ENCODE assay signal across 1 cellular context in the genomic region with DNA sequence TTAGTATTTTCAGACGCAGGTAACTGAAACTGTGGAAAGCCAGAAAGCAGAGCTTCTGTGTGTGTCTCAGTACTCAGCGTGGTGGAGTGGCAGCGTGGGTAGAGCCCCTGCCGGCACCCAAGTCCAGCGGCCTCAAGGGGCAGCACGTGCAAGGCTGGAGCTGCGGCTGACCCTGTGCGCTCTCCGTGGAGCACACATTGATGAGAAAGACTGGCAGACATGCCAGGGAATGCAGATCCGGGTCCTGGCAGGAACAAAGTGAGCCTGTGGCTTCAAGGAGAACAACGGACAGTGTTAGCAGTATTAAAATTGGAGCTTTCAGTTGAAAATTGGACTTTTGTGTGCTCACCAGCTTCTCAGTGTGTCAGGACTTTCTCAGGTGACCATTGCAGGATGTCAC.
TF ChIP-seq lines count a peak whose summit lies in the region.

No MANE protein-coding gene starts in this region.

TF ChIP-seq in GM23338, 12 proteins besides CTCF, POLR2A, EP300 and RAD21 (continued from another document):
- TF ChIP-seq, protein P1, sequence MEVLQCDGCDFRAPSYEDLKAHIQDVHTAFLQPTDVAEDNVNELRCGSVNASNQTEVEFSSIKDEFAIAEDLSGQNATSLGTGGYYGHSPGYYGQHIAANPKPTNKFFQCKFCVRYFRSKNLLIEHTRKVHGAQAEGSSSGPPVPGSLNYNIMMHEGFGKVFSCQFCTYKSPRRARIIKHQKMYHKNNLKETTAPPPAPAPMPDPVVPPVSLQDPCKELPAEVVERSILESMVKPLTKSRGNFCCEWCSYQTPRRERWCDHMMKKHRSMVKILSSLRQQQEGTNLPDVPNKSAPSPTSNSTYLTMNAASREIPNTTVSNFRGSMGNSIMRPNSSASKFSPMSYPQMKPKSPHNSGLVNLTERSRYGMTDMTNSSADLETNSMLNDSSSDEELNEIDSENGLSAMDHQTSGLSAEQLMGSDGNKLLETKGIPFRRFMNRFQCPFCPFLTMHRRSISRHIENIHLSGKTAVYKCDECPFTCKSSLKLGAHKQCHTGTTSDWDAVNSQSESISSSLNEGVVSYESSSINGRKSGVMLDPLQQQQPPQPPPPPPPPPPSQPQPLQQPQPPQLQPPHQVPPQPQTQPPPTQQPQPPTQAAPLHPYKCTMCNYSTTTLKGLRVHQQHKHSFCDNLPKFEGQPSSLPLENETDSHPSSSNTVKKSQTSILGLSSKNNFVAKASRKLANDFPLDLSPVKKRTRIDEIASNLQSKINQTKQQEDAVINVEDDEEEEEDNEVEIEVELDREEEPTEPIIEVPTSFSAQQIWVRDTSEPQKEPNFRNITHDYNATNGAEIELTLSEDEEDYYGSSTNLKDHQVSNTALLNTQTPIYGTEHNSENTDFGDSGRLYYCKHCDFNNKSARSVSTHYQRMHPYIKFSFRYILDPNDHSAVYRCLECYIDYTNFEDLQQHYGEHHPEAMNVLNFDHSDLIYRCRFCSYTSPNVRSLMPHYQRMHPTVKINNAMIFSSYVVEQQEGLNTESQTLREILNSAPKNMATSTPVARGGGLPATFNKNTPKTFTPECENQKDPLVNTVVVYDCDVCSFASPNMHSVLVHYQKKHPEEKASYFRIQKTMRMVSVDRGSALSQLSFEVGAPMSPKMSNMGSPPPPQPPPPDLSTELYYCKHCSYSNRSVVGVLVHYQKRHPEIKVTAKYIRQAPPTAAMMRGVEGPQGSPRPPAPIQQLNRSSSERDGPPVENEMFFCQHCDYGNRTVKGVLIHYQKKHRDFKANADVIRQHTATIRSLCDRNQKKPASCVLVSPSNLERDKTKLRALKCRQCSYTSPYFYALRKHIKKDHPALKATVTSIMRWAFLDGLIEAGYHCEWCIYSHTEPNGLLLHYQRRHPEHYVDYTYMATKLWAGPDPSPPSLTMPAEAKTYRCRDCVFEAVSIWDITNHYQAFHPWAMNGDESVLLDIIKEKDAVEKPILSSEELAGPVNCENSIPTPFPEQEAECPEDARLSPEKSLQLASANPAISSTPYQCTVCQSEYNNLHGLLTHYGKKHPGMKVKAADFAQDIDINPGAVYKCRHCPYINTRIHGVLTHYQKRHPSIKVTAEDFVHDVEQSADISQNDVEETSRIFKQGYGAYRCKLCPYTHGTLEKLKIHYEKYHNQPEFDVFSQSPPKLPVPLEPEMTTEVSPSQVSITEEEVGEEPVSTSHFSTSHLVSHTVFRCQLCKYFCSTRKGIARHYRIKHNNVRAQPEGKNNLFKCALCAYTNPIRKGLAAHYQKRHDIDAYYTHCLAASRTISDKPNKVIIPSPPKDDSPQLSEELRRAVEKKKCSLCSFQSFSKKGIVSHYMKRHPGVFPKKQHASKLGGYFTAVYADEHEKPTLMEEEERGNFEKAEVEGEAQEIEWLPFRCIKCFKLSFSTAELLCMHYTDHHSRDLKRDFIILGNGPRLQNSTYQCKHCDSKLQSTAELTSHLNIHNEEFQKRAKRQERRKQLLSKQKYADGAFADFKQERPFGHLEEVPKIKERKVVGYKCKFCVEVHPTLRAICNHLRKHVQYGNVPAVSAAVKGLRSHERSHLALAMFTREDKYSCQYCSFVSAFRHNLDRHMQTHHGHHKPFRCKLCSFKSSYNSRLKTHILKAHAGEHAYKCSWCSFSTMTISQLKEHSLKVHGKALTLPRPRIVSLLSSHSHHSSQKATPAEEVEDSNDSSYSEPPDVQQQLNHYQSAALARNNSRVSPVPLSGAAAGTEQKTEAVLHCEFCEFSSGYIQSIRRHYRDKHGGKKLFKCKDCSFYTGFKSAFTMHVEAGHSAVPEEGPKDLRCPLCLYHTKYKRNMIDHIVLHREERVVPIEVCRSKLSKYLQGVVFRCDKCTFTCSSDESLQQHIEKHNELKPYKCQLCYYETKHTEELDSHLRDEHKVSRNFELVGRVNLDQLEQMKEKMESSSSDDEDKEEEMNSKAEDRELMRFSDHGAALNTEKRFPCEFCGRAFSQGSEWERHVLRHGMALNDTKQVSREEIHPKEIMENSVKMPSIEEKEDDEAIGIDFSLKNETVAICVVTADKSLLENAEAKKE (CRISPR knock-in tag; IDR thresholded peaks at IDR 0.05): no peak
TF ChIP-seq in GM23338: peak in this region for 0.
